8 cellular contexts compared by ENCODE assay signal in genomic region chr13:50636007-50636704, GRCh38.
DNase-seq lines count a peak whose midpoint lies in the region; ATAC-seq and TF ChIP-seq lines count a peak whose summit lies in the region.

No MANE protein-coding gene starts in this region.

- H3K9me3 ChIP-seq in OCI-LY3 (ENCODE audit: insufficient read depth, low read length): no peaks in the 10 kb centered on the region

- H3K27me3 ChIP-seq in OCI-LY3 (ENCODE audit: low read depth, low read length): no peaks in the 10 kb centered on the region

- DNase-seq in mesothelial cell of epicardium (ENCODE audit: low spot score in 2 of 2, unreplicated experiment in 2 of 2) (no peak), GOT3 (lab: John Stamatoyannopoulos, UW) (no peak), midbrain (lab: John Stamatoyannopoulos, UW) (no peak), T-helper 2 cell (no peak), HFFc6 (no peak)

- peak overlapping the region; percentile 20 for H3K4me3 Mint-ChIP-seq in mesothelial cell of epicardium
- no peak overlapping the region for H3K4me3 Mint-ChIP-seq in HFFc6

- peak overlapping the region; percentile 54 for H3K4me2 ChIP-seq in OCI-LY3 (ENCODE audit: low read length)

- H2AFZ ChIP-seq in OCI-LY3 (ENCODE audit: low read depth, low read length): peak overlapping the region; percentile 61

- H3K4me3 ChIP-seq in OCI-LY3 (ENCODE audit: low read length): peak overlapping the region; percentile 10

- H3K27ac Mint-ChIP-seq in mesothelial cell of epicardium (peak overlapping the region; percentile 64), HFFc6 (no peak overlapping the region)

- ATAC-seq in GM18867 (IDR thresholded peaks at IDR 0.05; ENCODE audit: unreplicated experiment) (peak; percentile 82), HG02610 (IDR thresholded peaks at IDR 0.05; ENCODE audit: unreplicated experiment) (peak; percentile 86)

- no peak overlapping the region for H3K9ac ChIP-seq in OCI-LY3 (ENCODE audit: low read length)

- H3K36me3 Mint-ChIP-seq in mesothelial cell of epicardium (no peaks in the 10 kb centered on the region), HFFc6 (ENCODE audit: low read depth) (no peaks in the 10 kb centered on the region)

- no peaks in the 10 kb centered on the region for H4K20me1 ChIP-seq in OCI-LY3 (ENCODE audit: insufficient read depth, low read length)

- H3K27me3 Mint-ChIP-seq in mesothelial cell of epicardium (ENCODE audit: low read depth) (no peaks in the 10 kb centered on the region), HFFc6 (ENCODE audit: insufficient read depth) (peaks cover 20% of the 10 kb centered on the region; the same call in 1 of the 2 replicates)

- no peaks in the 10 kb centered on the region for H3K79me2 ChIP-seq in OCI-LY3 (ENCODE audit: low read length)

- no peak for TF ChIP-seq CTCF in OCI-LY3 (IDR thresholded peaks at IDR 0.05; ENCODE audit: low read depth, low read length)
- TF ChIP-seq CTCF in mesothelial cell of epicardium (IDR thresholded peaks at IDR 0.05; ENCODE audit: unreplicated experiment): no peak
- no peak for TF ChIP-seq CTCF in HFFc6 (IDR thresholded peaks at IDR 0.05)

- no peaks in the 10 kb centered on the region for H3K36me3 ChIP-seq in OCI-LY3 (replicated peaks; ENCODE audit: low read depth, low read length)

- H3K27ac ChIP-seq in OCI-LY3 (ENCODE audit: low read length): peak overlapping the region; percentile 61

- peaks cover 4% of the 10 kb centered on the region for H3K9me3 Mint-ChIP-seq in mesothelial cell of epicardium
- no peaks in the 10 kb centered on the region for H3K9me3 Mint-ChIP-seq in HFFc6

- H3K4me1 Mint-ChIP-seq in mesothelial cell of epicardium: peaks cover 10% of the 10 kb centered on the region
- H3K4me1 Mint-ChIP-seq in HFFc6 (ENCODE audit: low read depth): no peaks in the 10 kb centered on the region

- peaks cover 25% of the 10 kb centered on the region for H3K4me1 ChIP-seq in OCI-LY3 (ENCODE audit: low read length)
